Comparison of ENCODE assay signal across 16 cellular contexts in the genomic region with DNA sequence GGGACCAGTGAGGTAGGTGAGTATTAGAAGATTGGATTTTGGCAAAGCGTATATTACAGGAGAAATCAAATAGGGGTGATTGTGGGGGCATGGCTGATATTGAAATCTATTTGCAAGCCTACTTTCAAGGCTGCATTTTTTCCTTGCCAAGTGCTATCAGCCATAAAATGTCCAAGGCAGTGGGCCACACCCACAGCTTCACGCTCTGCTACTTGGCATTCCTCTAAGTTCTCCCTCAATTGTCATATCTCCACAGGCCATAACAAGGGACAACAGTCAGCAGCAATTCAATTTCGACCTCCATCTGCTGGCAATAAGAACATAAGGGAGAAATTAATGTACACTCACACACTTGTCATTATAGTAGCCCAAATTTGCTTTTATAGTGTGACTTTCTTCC.
"Had no signal": no experiment of that assay in that cellular context is flagged by ENCODE, and none has a peak within 500 bp of the region (broad histone marks: within the 10 kb centered on the region; RNA-seq: fewer than 3 reads in every experiment).

No MANE protein-coding gene starts in this region.

- H3K4me1 ChIP-seq: heart left ventricle, lower lobe of right lung, tibial nerve, vagina had no signal

- H3K36me3 ChIP-seq: heart left ventricle, lower lobe of right lung, tibial nerve, vagina had no signal

- H3K27me3 ChIP-seq: body of pancreas, heart left ventricle, tibial nerve, vagina had no signal

- H3K4me3 ChIP-seq: body of pancreas, heart left ventricle, lower lobe of right lung, tibial nerve, vagina had no signal

- DNase-seq: activated CD4-positive, alpha-beta T cell treated with anti-CD3 and anti-CD28 coated beads, Interleukin-2, amount 10 ng/mL, durations not matched to agents 7 days and 5 days; activated CD8-positive, alpha-beta memory T cell treated with anti-CD3 and anti-CD28 coated beads, Interleukin-2, amount 50 U/mL, for 4 hours; activated CD8-positive, alpha-beta T cell treated with anti-CD3 and anti-CD28 coated beads, Interleukin-2, amount 10 ng/mL, durations not matched to agents 7 days and 5 days; activated naive CD4-positive, alpha-beta T cell treated with anti-CD3 and anti-CD28 coated beads for 36 hours; activated T-cell treated with anti-CD3 and anti-CD28 coated beads, Interleukin-2, amount 50 U/mL, for 4 hours; body of pancreas; heart left ventricle; left cardiac atrium; lower lobe of right lung; stimulated activated CD4-positive, alpha-beta T cell treated with anti-CD3 and anti-CD28 coated beads, Interleukin-12 subunit alpha, Interleukin-12 subunit beta, amount 100 ng/mL, for 4 hours; stimulated activated CD4-positive, alpha-beta T cell treated with anti-CD3 and anti-CD28 coated beads, Interleukin-1b, Interleukin-23, amount 100 ng/mL, for 48 hours; stimulated activated naive CD8-positive, alpha-beta T cell treated with anti-CD3 and anti-CD28 coated beads, Interleukin-15, Interleukin-2, amounts not matched to agents 100 U/mL and 50 U/mL, for 24 hours; substantia nigra had no signal

- ATAC-seq: activated CD4-positive, CD25-positive, alpha-beta regulatory T cell treated with anti-CD3 and anti-CD28 coated beads, Interleukin-2, amount 50 U/mL, for 24 hours; activated CD8-positive, alpha-beta T cell treated with anti-CD3 and anti-CD28 coated beads, Interleukin-2, amount 10 ng/mL, durations not matched to agents 7 days and 5 days; activated T-cell treated with anti-CD3 and anti-CD28 coated beads, Interleukin-2, amount 50 U/mL, for 4 hours; body of pancreas; heart left ventricle; left cardiac atrium; lower lobe of right lung; stimulated activated naive CD8-positive, alpha-beta T cell treated with anti-CD3 and anti-CD28 coated beads, Interleukin-15, Interleukin-2, amounts not matched to agents 100 U/mL and 50 U/mL, for 24 hours had no signal

- H3K27ac ChIP-seq: body of pancreas, heart left ventricle, lower lobe of right lung, tibial nerve, vagina had no signal

- H3K9me3 ChIP-seq: body of pancreas, heart left ventricle, lower lobe of right lung, tibial nerve, vagina had no signal
